Comparison of ENCODE assay signal across 1 cellular context in genomic region chr5:151758141-151758429, GRCh38.
TF ChIP-seq lines count a peak whose summit lies in the region.

No MANE protein-coding gene starts in this region.

TF ChIP-seq in IMR-90, 13 proteins besides CTCF, POLR2A, EP300 and RAD21 (continued from another document):
- TF ChIP-seq ELK1 (IDR thresholded peaks at IDR 0.05; ENCODE audit: borderline replicate concordance, low read depth, low read length), result no peak
- no peak for TF ChIP-seq RFX5 (IDR thresholded peaks at IDR 0.05; ENCODE audit: low read depth, low read length)
- TF ChIP-seq BHLHE40 (IDR thresholded peaks at IDR 0.05; ENCODE audit: low read depth, low read length), result no peak
- no peak for TF ChIP-seq CHD1 (IDR thresholded peaks at IDR 0.05; ENCODE audit: low read depth, low read length)
- TF ChIP-seq SMC3 (IDR thresholded peaks at IDR 0.05; ENCODE audit: low read depth, low read length), result no peak
- TF ChIP-seq FOS (IDR thresholded peaks at IDR 0.05; ENCODE audit: low read depth, low read length), result no peak
- TF ChIP-seq RCOR1 (IDR thresholded peaks at IDR 0.05; ENCODE audit: insufficient replicate concordance, low read length), result no peak
- no peak for TF ChIP-seq CEBPB (IDR thresholded peaks at IDR 0.05; ENCODE audit: low read depth, low read length)
- TF ChIP-seq MAFK (IDR thresholded peaks at IDR 0.05; ENCODE audit: low read depth, low read length), result no peak
- no peak for TF ChIP-seq USF2 (IDR thresholded peaks at IDR 0.05; ENCODE audit: low read depth, low read length)
